24 cellular contexts compared by ENCODE assay signal in genomic region chr15:92384391-92384790, GRCh38. TPM values are rescaled to one million over a fixed set of nuclear protein-coding genes. Genes with fewer than 3 reads are reported as not detected.
DNase-seq lines count a peak whose midpoint lies in the region; FAIRE-seq and TF ChIP-seq lines count a peak whose summit lies in the region.
"Had no signal": no experiment of that assay in that cellular context is flagged by ENCODE, and none has a peak within 500 bp of the region (broad histone marks: within the 10 kb centered on the region; RNA-seq: fewer than 3 reads in every experiment).

No MANE protein-coding gene starts in this region.

- H3K56ac ChIP-seq in H1 (replicated peaks; ENCODE audit: insufficient read length, low read depth, low read length): no peak overlapping the region

- H3K4me2 ChIP-seq in H1 (ENCODE audit: insufficient read depth in 1 of 2, low read depth in 2 of 2, low read length in 2 of 2): no peak overlapping the region
- no peak overlapping the region for H3K4me2 ChIP-seq in smooth muscle cell
- H3K4me2 ChIP-seq: BLaER1, SK-N-SH had no signal

- H4K91ac ChIP-seq in H1 (replicated peaks; ENCODE audit: insufficient read length, low read length): no peak overlapping the region

- H2AFZ ChIP-seq in H1 (ENCODE audit: low read length): 0 out of 2 replicates have a peak overlapping the region, but pooled peaks have one; percentile 7
- no peak overlapping the region for H2AFZ ChIP-seq in smooth muscle cell (ENCODE audit: low read depth)

- H3K9ac ChIP-seq in H1 (replicated peaks in 1 of 4; ENCODE audit: extremely low read depth in 1 of 4, low read depth in 3 of 4, low read length in 3 of 4): no peak overlapping the region
- H3K9ac ChIP-seq in smooth muscle cell (ENCODE audit: low read depth): no peak overlapping the region
- H3K9ac ChIP-seq: BLaER1, SK-N-SH had no signal

- H3K14ac ChIP-seq in H1 (ENCODE audit: insufficient read length): no peak overlapping the region

- H3K36me3 ChIP-seq in H1 (ENCODE audit: control insufficient read depth in 2 of 4, insufficient read depth in 4 of 4, low read length in 3 of 4): no peaks in the 10 kb centered on the region
- no peaks in the 10 kb centered on the region for H3K36me3 ChIP-seq in smooth muscle cell (ENCODE audit: low read depth)
- H3K36me3 ChIP-seq: BLaER1 had no signal

- no peaks in the 10 kb centered on the region for H3K79me2 ChIP-seq in H1 (ENCODE audit: control insufficient read depth in 1 of 2, insufficient read depth in 2 of 2, low read length in 2 of 2)
- no peaks in the 10 kb centered on the region for H3K79me2 ChIP-seq in smooth muscle cell (ENCODE audit: low read depth)

- no peak for FAIRE-seq in H1 (lab: Jason Lieb, UNC)
- FAIRE-seq: A204.1 had no signal

- H3K4me3 ChIP-seq in H1 (ENCODE audit: extremely low read depth in 1 of 4, insufficient read depth in 2 of 4, low read depth in 3 of 4, low read length in 4 of 4): no peak overlapping the region
- no peak overlapping the region for H3K4me3 ChIP-seq in smooth muscle cell
- H3K4me3 ChIP-seq: BLaER1 had no signal

- POLR2A ChIA-PET in H1 (lab: Charles Lee; ENCODE audit: partially characterized antibody): interaction anchor here (0.7 kb wide), 1 partner anchor 1541 kb away, joined by 3 read pairs; no protein-coding TSS in a partner anchor

- no peak overlapping the region for H2BK5ac ChIP-seq in H1 (ENCODE audit: low read depth, low read length)

- H3K9me3 ChIP-seq in H1 (ENCODE audit: insufficient read depth in 2 of 2, low read depth in 1 of 2, low read length in 1 of 2) (no peaks in the 10 kb centered on the region), smooth muscle cell (replicated peaks; ENCODE audit: low read depth) (no peaks in the 10 kb centered on the region)
- H3K9me3 ChIP-seq: BLaER1, SK-N-SH had no signal

- H3K18ac ChIP-seq in H1 (ENCODE audit: extremely low read depth, low read length): no peak overlapping the region

- no peak overlapping the region for H4K5ac ChIP-seq in H1 (ENCODE audit: insufficient read length, low read depth, low read length)

- H3F3A ChIP-seq in smooth muscle cell (ENCODE audit: low read depth): no peaks in the 10 kb centered on the region

- H2BK20ac ChIP-seq in H1 (ENCODE audit: low read length): no peak overlapping the region

- H4K20me1 ChIP-seq in H1 (replicated peaks in 1 of 2; ENCODE audit: control insufficient read depth in 1 of 2, insufficient read depth in 2 of 2, low read length in 2 of 2) (no peaks in the 10 kb centered on the region), smooth muscle cell (ENCODE audit: low read depth) (no peaks in the 10 kb centered on the region)
- H4K20me1 ChIP-seq: BLaER1 had no signal

- H3K27me3 ChIP-seq in H1 (replicated peaks in 1 of 4; ENCODE audit: control insufficient read depth in 3 of 4, extremely low read depth in 1 of 4, insufficient read depth in 3 of 4, low read length in 3 of 4): peaks cover 0 to 2% (median under 1%) of the 10 kb centered on the region in 4 experiments; a peak in 2 of 7 replicates
- H3K27me3 ChIP-seq in smooth muscle cell (ENCODE audit: low read depth): peaks cover 19% of the 10 kb centered on the region
- H3K27me3 ChIP-seq: BLaER1 had no signal

- CTCF ChIA-PET in H1 (lab: Charles Lee; ENCODE audit: partially characterized antibody): interaction anchor here (0.5 to 3.0 kb wide), 19 partner anchors 9 to 324 kb away, joined by 3 to 17 read pairs (median 3); partner anchors contain the start of gene ST8SIA2

- TF ChIP-seq RAD21 in H1 (IDR thresholded peaks at IDR 0.05 in 1 of 2, conservative IDR thresholded peaks at IDR 0.05 in 1 of 2; ENCODE audit: low read depth in 2 of 2, low read length in 2 of 2): no peak

- peak; percentile 17 for DNase-seq in NCI-H748 (lab: John Stamatoyannopoulos, UW; ENCODE audit: unreplicated experiment)
- DNase-seq in NCI-H748 treated with DMSO at 0.1 percent for 48 hours (lab: John Stamatoyannopoulos, UW): no peak
- DNase-seq in M059J (ENCODE audit: low read depth): peak; percentile 64
- no peak for DNase-seq in H1 (ENCODE audit: low read depth in 1 of 2, low spot score in 2 of 2)
- DNase-seq in smooth muscle cell (lab: John Stamatoyannopoulos, UW; ENCODE audit: unreplicated experiment): no peak
- no peak for DNase-seq in NCI-H2227 treated with DMSO at 0.1 percent for 48 hours (lab: John Stamatoyannopoulos, UW)
- DNase-seq in central memory CD4-positive, alpha-beta T cell: no peak
- DNase-seq in NCI-H1092 treated with DMSO at 0.1 percent for 48 hours (lab: John Stamatoyannopoulos, UW): no peak
- DNase-seq: CD4-positive, alpha-beta memory T cell; DMS79 treated with DMSO at 0.1 percent for 48 hours; Karpas-422; NCI-H1105 treated with DMSO at 0.1 percent for 48 hours; NCI-H1694; NCI-H2107; NCI-H345; NCI-H526 treated with DMSO at 0.1 percent for 48 hours; OCI-M1; RPMI8226; SHP77 treated with DMSO at 0.1 percent for 48 hours; SK-N-SH had no signal

- H3K23ac ChIP-seq in H1 (ENCODE audit: insufficient read length): no peak overlapping the region

- H3K4me1 ChIP-seq in H1 (replicated peaks in 1 of 4; ENCODE audit: control insufficient read depth in 3 of 4, insufficient read depth in 4 of 4, low read length in 3 of 4) (peaks cover 0 to 3% (median 0%) of the 10 kb centered on the region in 4 experiments; a peak in 1 of 7 replicates), smooth muscle cell (ENCODE audit: low read depth) (peaks cover 4% of the 10 kb centered on the region)
- H3K4me1 ChIP-seq: BLaER1 had no signal

- 82% methylated on average over 2 of the region's 2 CpGs; no CpG with 5 or more reads in 1 of the 2 experiments for WGBS in H1 (ENCODE audit: extremely low coverage in 1 of 2, insufficient coverage in 1 of 2, insufficient read length in 1 of 2, insufficient replicate concordance in 2 of 2, low coverage in 1 of 2, low lambda C conversion rate in 2 of 2, missing lambda C conversion rate in 1 of 2), 2 experiments
- 93% methylated on average over 2 of the region's 2 CpGs for WGBS in smooth muscle cell (ENCODE audit: low lambda C conversion rate)

- no peak overlapping the region for H3K4ac ChIP-seq in H1 (replicated peaks; ENCODE audit: insufficient read length, low read depth, low read length)

- no peaks in the 10 kb centered on the region for H3K79me1 ChIP-seq in H1 (ENCODE audit: low read depth, low read length)

- no peak overlapping the region for H2BK12ac ChIP-seq in H1 (ENCODE audit: low read depth, low read length)

- TF ChIP-seq CTCF in H1 (IDR thresholded peaks at IDR 0.05; ENCODE audit: control extremely low read depth in 1 of 3, insufficient read depth in 1 of 3, low read depth in 1 of 3, low read length in 3 of 3): no peak
- TF ChIP-seq CTCF in smooth muscle cell (IDR thresholded peaks at IDR 0.05; ENCODE audit: borderline replicate concordance, insufficient read depth, poor library complexity, severe bottlenecking): no peak

- H3K27ac ChIP-seq in H1 (ENCODE audit: low read depth, low read length) (no peak overlapping the region), smooth muscle cell (ENCODE audit: low read depth) (peak overlapping the region; percentile 41)
- H3K27ac ChIP-seq: BLaER1 had no signal

- H2BK120ac ChIP-seq in H1 (replicated peaks; ENCODE audit: low read depth, low read length): no peak overlapping the region

- no peak overlapping the region for H2BK15ac ChIP-seq in H1 (ENCODE audit: low read length)

- TF ChIP-seq EP300 in H1 (IDR thresholded peaks at IDR 0.05; ENCODE audit: borderline replicate concordance in 1 of 2, low read depth in 2 of 2, low read length in 2 of 2): no peak

- no peak for TF ChIP-seq POLR2A in H1 (IDR thresholded peaks at IDR 0.05; ENCODE audit: control extremely low read depth in 1 of 2, low read depth in 2 of 2, low read length in 2 of 2)

- H4K8ac ChIP-seq in H1 (ENCODE audit: extremely low read depth, insufficient read depth, low read length): no peak overlapping the region

- no peak overlapping the region for H2AK5ac ChIP-seq in H1 (ENCODE audit: low read depth, low read length)

- no peaks in the 10 kb centered on the region for H3K23me2 ChIP-seq in H1 (ENCODE audit: low read depth, low read length)

TF ChIP-seq in H1, 55 proteins besides CTCF, POLR2A, EP300 and RAD21 (continues in another document):
- no peak for TF ChIP-seq JUN (IDR thresholded peaks at IDR 0.05; ENCODE audit: low read depth, low read length)
- TF ChIP-seq E2F6 (IDR thresholded peaks at IDR 0.05): no peak
- TF ChIP-seq PHF8 (conservative IDR thresholded peaks at IDR 0.05; ENCODE audit: low read depth, low read length): no peak
- TF ChIP-seq YY1 (IDR thresholded peaks at IDR 0.05; ENCODE audit: low read depth, low read length): no peak
- no peak for TF ChIP-seq SIX5 (IDR thresholded peaks at IDR 0.05; ENCODE audit: low read depth, low read length)
- no peak for TF ChIP-seq EZH2 (IDR thresholded peaks at IDR 0.05; ENCODE audit: low read depth, low read length, severe bottlenecking)
- no peak for TF ChIP-seq SP2 (IDR thresholded peaks at IDR 0.05; ENCODE audit: low read length)
- TF ChIP-seq POU5F1 (IDR thresholded peaks at IDR 0.05; ENCODE audit: low read depth, low read length): no peak
- TF ChIP-seq NRF1 (IDR thresholded peaks at IDR 0.05; ENCODE audit: low read depth, low read length): no peak
- TF ChIP-seq TAF7 (optimal IDR thresholded peaks at IDR 0.05; ENCODE audit: borderline replicate concordance, low read depth, low read length): no peak
- no peak for TF ChIP-seq TBP (IDR thresholded peaks at IDR 0.05; ENCODE audit: low read depth, low read length)
- TF ChIP-seq KDM5A (IDR thresholded peaks at IDR 0.05; ENCODE audit: low read length): no peak
- no peak for TF ChIP-seq SP1 (IDR thresholded peaks at IDR 0.05; ENCODE audit: low read depth, low read length)
- TF ChIP-seq KDM4A (IDR thresholded peaks at IDR 0.05; ENCODE audit: low read depth, low read length, severe bottlenecking): no peak

RNA-seq across cellular contexts. Expression of gene ST8SIA2, which starts 9.3 kb away (rescaled TPM):
- total RNA-seq in M059J (2014; rRNA removed; shearing (Covaris generic)): 0.57 and 1.5 TPM in 2 replicates
- 3.2 and 4.5 TPM in 2 replicates for total RNA-seq in H1 (2021; fragmentation: NEBNext Ultra II Directional; extraction: Animal tissue kit (Norgen Biotek cat#: 25700))
- polyA plus RNA-seq in H1 (2011; rRNA removed) (3.0 and 4.4 TPM in 2 replicates), smooth muscle cell (1.6 and 2.7 TPM in 2 replicates)
- polyA plus RNA-seq in H1 (2011; cell fraction: cytosol; rRNA removed): 2.0 TPM
- 5.9 TPM for polyA plus RNA-seq in H1 (2011; cell fraction: nucleus; rRNA removed)
- polyA plus RNA-seq in H1 (2012, experiment 1 of 2): 2.6 to 4.5 TPM (median 3.3 TPM) in 4 replicates
- polyA plus RNA-seq in H1 (2012, experiment 2 of 2): 2.2 TPM
- polyA plus RNA-seq in H1 (2013, experiment 1 of 2): 2.8 TPM
- polyA plus RNA-seq in H1 (2013, experiment 2 of 2): 3.5 TPM
- 2.2 and 3.7 TPM in 2 replicates for polyA minus RNA-seq in H1 (2011; rRNA and poly(A)+ RNA removed)
- polyA minus RNA-seq in H1 (2011; cell fraction: cytosol; rRNA and poly(A)+ RNA removed): 1.5 TPM
- 4.5 TPM for polyA minus RNA-seq in H1 (2011; cell fraction: nucleus; rRNA and poly(A)+ RNA removed)
- 2.2 and 4.8 TPM in 2 replicates for total RNA-seq in smooth muscle cell
- total RNA-seq: CD4-positive, alpha-beta memory T cell; G401 had no signal
- polyA plus RNA-seq: CD4-positive, alpha-beta memory T cell; IgD-negative memory B cell had no signal

Comparison
In these comparisons a context has a peak if more than half of its experiments do, and no peak if none do; other contexts are left out.
1. DNase-seq: peak in NCI-H748 (single experiment) and M059J (single experiment); none in NCI-H748 treated with DMSO at 0.1 percent for 48 hours (single experiment), H1 (0 of 2), smooth muscle cell (single experiment), NCI-H2227 treated with DMSO at 0.1 percent for 48 hours (single experiment), central memory CD4-positive, alpha-beta T cell (single experiment) and NCI-H1092 treated with DMSO at 0.1 percent for 48 hours (single experiment).